In the genomic region with DNA sequence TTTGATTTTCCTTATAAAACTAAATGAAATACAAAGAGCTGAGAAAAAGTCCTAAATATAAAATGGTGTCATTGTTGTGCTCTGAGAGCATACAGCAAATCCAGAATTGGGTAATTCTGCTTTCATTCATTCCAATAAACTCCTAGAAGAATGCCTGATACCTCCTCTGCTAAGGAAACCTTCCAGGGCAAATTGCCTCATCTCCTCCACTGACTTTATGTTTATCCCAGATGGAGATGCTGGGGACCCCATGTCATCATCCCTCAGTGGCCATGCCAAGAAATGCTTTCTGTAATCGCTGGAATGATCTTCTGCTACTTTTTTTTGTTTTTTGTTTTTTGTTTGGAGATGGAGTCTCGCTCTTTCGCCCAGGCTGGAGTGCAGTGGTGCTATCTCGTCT, we compare ENCODE assay signal across 23 cellular contexts.
"Had no signal": no experiment of that assay in that cellular context is flagged by ENCODE, and none has a peak within 500 bp of the region (broad histone marks: within the 10 kb centered on the region; RNA-seq: fewer than 3 reads in every experiment).

No MANE protein-coding gene starts in this region.

- H3K4me1 ChIP-seq: prostate gland, right atrium auricular region, testis, tibial artery had no signal

- H3K27me3 ChIP-seq: gastrocnemius medialis, neural progenitor cell, right atrium auricular region, testis, tibial artery had no signal

- H3K9ac ChIP-seq: neural progenitor cell had no signal

- DNase-seq: cerebellar nuclear complex; dorsolateral prefrontal cortex; effector CD4-positive, alpha-beta T cell; gastrocnemius medialis; head of caudate nucleus; kidney; midbrain; naive thymus-derived CD4-positive, alpha-beta T cell; stimulated activated CD4-positive, alpha-beta T cell treated with anti-CD3 and anti-CD28 coated beads, Interleukin-12 subunit alpha, Interleukin-12 subunit beta, amount 100 ng/mL, for 4 hours; stimulated activated CD4-positive, alpha-beta T cell treated with anti-CD3 and anti-CD28 coated beads, Interleukin-1b, Interleukin-23, amount 100 ng/mL, for 48 hours; stimulated activated CD4-positive, alpha-beta T cell treated with anti-CD3 and anti-CD28 coated beads, Interleukin-4, amount 100 ng/mL, for 1 hour; stimulated activated CD8-positive, alpha-beta memory T cell treated with anti-CD3 and anti-CD28 coated beads, Interleukin-4, amount 100 ng/mL, for 48 hours; stimulated activated naive CD4-positive, alpha-beta T cell; stimulated activated naive CD8-positive, alpha-beta T cell treated with anti-CD3 and anti-CD28 coated beads, Interleukin-15, amount 100 ng/mL, for 72 hours; testis; tibial artery had no signal

- H2AFZ ChIP-seq: neural progenitor cell had no signal

- H3K27ac ChIP-seq: dorsolateral prefrontal cortex, gastrocnemius medialis, neural progenitor cell, prostate gland, right atrium auricular region, testis, tibial artery had no signal

- H3K4me2 ChIP-seq: neural progenitor cell, smooth muscle cell had no signal

- H3K36me3 ChIP-seq: gastrocnemius medialis, neural progenitor cell, prostate gland, right atrium auricular region, tibial artery had no signal

- H3K9me3 ChIP-seq: gastrocnemius medialis, prostate gland, right atrium auricular region, testis, tibial artery had no signal

- H3K4me3 ChIP-seq: dorsolateral prefrontal cortex, gastrocnemius medialis, lung, neural progenitor cell, prostate gland, right atrium auricular region, smooth muscle cell, testis, tibial artery had no signal

- ATAC-seq: gastrocnemius medialis; left lobe of liver; naive thymus-derived CD4-positive, alpha-beta T cell; sciatic nerve; stimulated activated naive CD8-positive, alpha-beta T cell treated with anti-CD3 and anti-CD28 coated beads, Interleukin-15, amount 100 ng/mL, for 72 hours had no signal
